In genomic region chr17:80826346-80826954, GRCh38 we compare ENCODE assay signal across 12 cellular contexts.
A peak's percentile ranks its signal among the peaks of the same experiment; 100 is the strongest.
DNase-seq lines count a peak whose midpoint lies in the region; ATAC-seq, FAIRE-seq and TF ChIP-seq lines count a peak whose summit lies in the region.
"Had no signal": no experiment of that assay in that cellular context is flagged by ENCODE, and none has a peak within 500 bp of the region (broad histone marks: within the 10 kb centered on the region; RNA-seq: fewer than 3 reads in every experiment).

No MANE protein-coding gene starts in this region.

- 82% methylated on average over 23 of the region's 23 CpGs for WGBS in A549 (ENCODE audit: missing lambda C conversion rate)
- no CpG with 5 or more reads among the region's 23 CpGs for WGBS in mesendoderm (ENCODE audit: extremely low coverage, insufficient coverage, low lambda C conversion rate)
- 93 to 94% methylated on average over 5 to 23 of the region's 23 CpGs for WGBS in transverse colon (ENCODE audit: low coverage in 1 of 2), 2 donors

- H2BK15ac ChIP-seq in mesendoderm (replicated peaks; ENCODE audit: low read depth) = no peak overlapping the region

- H3K4me3 Mint-ChIP-seq in GM23338 = no peak overlapping the region

- no peak overlapping the region for H2AFZ ChIP-seq in GM23338

- no peak overlapping the region for H4K8ac ChIP-seq in mesendoderm (ENCODE audit: low read depth, low read length)

- H2BK5ac ChIP-seq in mesendoderm (ENCODE audit: low read length) = no peak overlapping the region

- TF ChIP-seq EP300 in A549 (IDR thresholded peaks at IDR 0.05) = no peak
- TF ChIP-seq EP300 in transverse colon (IDR thresholded peaks at IDR 0.05; ENCODE audit: low read depth) = no peak

- no peak overlapping the region for H4K5ac ChIP-seq in mesendoderm (ENCODE audit: low read length)

- H3K36me3 ChIP-seq in GM23338 (ENCODE audit: insufficient read depth) (no peaks in the 10 kb centered on the region), brain microvascular endothelial cell (replicated peaks) (peaks cover 6% of the 10 kb centered on the region), mesendoderm (ENCODE audit: control insufficient read depth, insufficient read depth, low read length) (no peaks in the 10 kb centered on the region), transverse colon (peaks cover 0 to 7% (median 0%) of the 10 kb centered on the region in 4 donors)

- H3K27ac ChIP-seq in A549 (peak overlapping the region; percentile 16 to 79; a peak in 4 of 6 replicates), GM23338 (ENCODE audit: low read depth) (0 out of 2 replicates have a peak overlapping the region, but pooled peaks have one; percentile 63), brain microvascular endothelial cell (peak overlapping the region; percentile 72), mesendoderm (ENCODE audit: low read depth, low read length) (no peak overlapping the region), transverse colon (no peak overlapping the region)

- peaks cover 16% of the 10 kb centered on the region for H3K36me3 Mint-ChIP-seq in GM23338 (ENCODE audit: low read depth)

- no peak for TF ChIP-seq CTCF in A549 (IDR thresholded peaks at IDR 0.05)
- no peak for TF ChIP-seq CTCF in GM23338 (conservative IDR thresholded peaks at IDR 0.05; ENCODE audit: low read depth in 2 of 2)
- TF ChIP-seq CTCF in brain microvascular endothelial cell (IDR thresholded peaks at IDR 0.05; ENCODE audit: low read depth, low read length, missing control alignments) = no peak
- TF ChIP-seq CTCF in transverse colon (IDR thresholded peaks at IDR 0.05) = no peak

- H3K4me2 ChIP-seq in A549 (peak overlapping the region; percentile 45), GM23338 (no peak overlapping the region), mesendoderm (ENCODE audit: low read length) (no peak overlapping the region)

- no peak for TF ChIP-seq POLR2A in A549 (IDR thresholded peaks at IDR 0.05; ENCODE audit: low read length)
- TF ChIP-seq POLR2A in transverse colon (IDR thresholded peaks at IDR 0.05) = no peak

- FAIRE-seq in A549 (lab: Jason Lieb, UNC) = no peak

- H3K9me3 ChIP-seq in A549 (no peaks in the 10 kb centered on the region), transverse colon (no peaks in the 10 kb centered on the region)
- H3K9me3 ChIP-seq: esophagus muscularis mucosa had no signal

- H4K20me1 ChIP-seq in GM23338 (replicated peaks; ENCODE audit: insufficient read depth) = no peaks in the 10 kb centered on the region

- intact Hi-C loops in transverse colon (cut with DNase I; ENCODE audit: low total_unique reads) = no loop called here

- H3K4me1 ChIP-seq in A549 (peaks cover 20% of the 10 kb centered on the region), GM23338 (ENCODE audit: insufficient read depth) (peaks cover 8% of the 10 kb centered on the region; the same call in 1 of the 2 replicates), mesendoderm (ENCODE audit: control insufficient read depth, low read depth, low read length) (peaks cover 13% of the 10 kb centered on the region), transverse colon (no peaks in the 10 kb centered on the region)

- in situ Hi-C loops in brain microvascular endothelial cell (cut with HindIII; ENCODE audit: low pct_ligation_motif_present, low sequenced_read_pairs) = no loop called here
- in situ Hi-C loops in transverse colon (cut with MboI; ENCODE audit: low pct_ligation_motif_present in 1 of 4, low pct_unique_long_range_greater_than_20kb in 1 of 4, low sequenced_read_pairs in 3 of 4) = no loop called here

- H3K79me1 ChIP-seq in mesendoderm (ENCODE audit: low read length) = no peaks in the 10 kb centered on the region

- ATAC-seq in A549 (peak; percentile 17 to 45; a peak in 3 of 6 replicates), GM23338 (no peak), HG03442 (IDR thresholded peaks at IDR 0.05; ENCODE audit: unreplicated experiment) (no peak)

- POLR2A ChIA-PET in A549 (lab: Yijun Ruan, JAX) = interaction anchor here (0.6 kb wide), 1 partner anchor 411 kb away, joined by 5 read pairs; no protein-coding TSS in a partner anchor

- 0 out of 2 replicates have a peak, but pooled peaks cover 9% of the 10 kb centered on the region for H3F3A ChIP-seq in GM23338 (replicated peaks; ENCODE audit: low read depth)

- H3K27me3 ChIP-seq in GM23338 (ENCODE audit: insufficient read depth) (no peaks in the 10 kb centered on the region), brain microvascular endothelial cell (replicated peaks) (no peaks in the 10 kb centered on the region), mesendoderm (ENCODE audit: insufficient read depth, low read length, poor library complexity) (no peaks in the 10 kb centered on the region), transverse colon (no peaks in the 10 kb centered on the region)
- H3K27me3 ChIP-seq: esophagus muscularis mucosa had no signal

- H3K23ac ChIP-seq in mesendoderm (ENCODE audit: low read length) = no peak overlapping the region

- H3K18ac ChIP-seq in mesendoderm (ENCODE audit: low read length) = no peak overlapping the region

- H3K27ac Mint-ChIP-seq in GM23338 = no peak overlapping the region

- H3K9me2 ChIP-seq in GM23338 (ENCODE audit: insufficient read depth) = no peaks in the 10 kb centered on the region

- TF ChIP-seq RAD21 in A549 (conservative IDR thresholded peaks at IDR 0.05 in 1 of 2, IDR thresholded peaks at IDR 0.05 in 1 of 2) = no peak

- H3K4me1 Mint-ChIP-seq in GM23338 = peaks cover 35% of the 10 kb centered on the region

- no peak overlapping the region for H3K4ac ChIP-seq in mesendoderm (ENCODE audit: low read depth, low read length)

- H3K79me2 ChIP-seq in GM23338 (replicated peaks; ENCODE audit: insufficient read depth) (no peaks in the 10 kb centered on the region), mesendoderm (ENCODE audit: control insufficient read depth, insufficient read depth, low read length) (no peaks in the 10 kb centered on the region)

- H3K9me3 Mint-ChIP-seq in GM23338 = no peaks in the 10 kb centered on the region
- H3K9me3 Mint-ChIP-seq: naive thymus-derived CD8-positive, alpha-beta T cell had no signal

- no peak overlapping the region for H2AK5ac ChIP-seq in mesendoderm (ENCODE audit: low read length)

- H3K27me3 Mint-ChIP-seq in GM23338 (ENCODE audit: insufficient read depth, low read depth, poor library complexity) = peaks cover 10% of the 10 kb centered on the region
- H3K27me3 Mint-ChIP-seq: naive thymus-derived CD8-positive, alpha-beta T cell had no signal

- H3K56ac ChIP-seq in mesendoderm (ENCODE audit: low read length) = peak overlapping the region; percentile 28

- DNase-seq in A549 (ENCODE audit: low read depth in 1 of 2, low spot score in 1 of 2) (no peak), GM23338 (ENCODE audit: low spot score) (no peak), brain microvascular endothelial cell (no peak), mesendoderm (no peak), NOMO-1 treated with DMSO at 0.1 percent for 48 hours (lab: John Stamatoyannopoulos, UW; ENCODE audit: unreplicated experiment) (no peak), transverse colon (no peak), dermis blood vessel endothelial cell (no peak)
- DNase-seq: NCI-H2029 treated with DMSO at 0.1 percent for 48 hours; NK-92 treated with Interleukin-12 subunit alpha and Interleukin-12 subunit beta, amount 100 ng/mL, for 24 hours had no signal

- no peak overlapping the region for H2BK120ac ChIP-seq in mesendoderm (ENCODE audit: low read depth, low read length)

- no peak overlapping the region for H3K9ac ChIP-seq in mesendoderm (ENCODE audit: low read length)

- H3K4me3 ChIP-seq in A549 = no peak overlapping the region
- no peak overlapping the region for H3K4me3 ChIP-seq in GM23338
- no peak overlapping the region for H3K4me3 ChIP-seq in brain microvascular endothelial cell (ENCODE audit: low read depth, low read length)
- H3K4me3 ChIP-seq in mesendoderm (ENCODE audit: low read length) = no peak overlapping the region
- no peak overlapping the region for H3K4me3 ChIP-seq in transverse colon
- H3K4me3 ChIP-seq: esophagus muscularis mucosa had no signal

- CTCF ChIA-PET in A549 (lab: Yijun Ruan, JAX) = interaction anchor here (0.6 to 2.7 kb wide), 11 partner anchors 10 to 844 kb away, joined by 3 to 26 read pairs (median 3); no protein-coding TSS in a partner anchor

TF ChIP-seq in A549, 52 proteins besides CTCF, POLR2A, EP300 and RAD21:
- TF ChIP-seq RNF2 (IDR thresholded peaks at IDR 0.05; ENCODE audit: borderline replicate concordance, low read depth) = no peak

TF ChIP-seq in GM23338, 12 proteins besides CTCF, POLR2A, EP300 and RAD21 (continues in another document):
- TF ChIP-seq CREB1 (CRISPR knock-in tag; IDR thresholded peaks at IDR 0.05; ENCODE audit: low read depth) (no peak), EZH2phosphoT487 (IDR thresholded peaks at IDR 0.05; ENCODE audit: unreplicated experiment) (no peak), POLR2AphosphoS5 (IDR thresholded peaks at IDR 0.05; ENCODE audit: low read depth) (no peak), JUNB (IDR thresholded peaks at IDR 0.05; ENCODE audit: unreplicated experiment) (no peak), ZNF331 (CRISPR knock-in tag; IDR thresholded peaks at IDR 0.05; ENCODE audit: low read depth) (no peak), ETS1 (IDR thresholded peaks at IDR 0.05) (no peak), STAT1 (IDR thresholded peaks at IDR 0.05; ENCODE audit: unreplicated experiment) (no peak), NANOG (IDR thresholded peaks at IDR 0.05; ENCODE audit: borderline replicate concordance) (no peak), EZH2 (IDR thresholded peaks at IDR 0.05; ENCODE audit: low read depth, unreplicated experiment) (no peak)

Comparison
In these comparisons a context has a peak if more than half of its experiments do, and no peak if none do; other contexts are left out.
1. ATAC-seq: peak in A549 (2 of 2); none in GM23338 (single experiment) and HG03442 (single experiment).
2. H3K27ac ChIP-seq: peak in A549 (2 of 2), GM23338 (single experiment) and brain microvascular endothelial cell (single experiment); none in mesendoderm (single experiment) and transverse colon (0 of 4).